8 cellular contexts compared by ENCODE assay signal in genomic region chr11:13339196-13340153, GRCh38.
DNase-seq lines count a peak whose midpoint lies in the region; ATAC-seq, FAIRE-seq and TF ChIP-seq lines count a peak whose summit lies in the region.

No MANE protein-coding gene starts in this region.

- H3K36me3 ChIP-seq in colonic mucosa, result no peaks in the 10 kb centered on the region

- no peaks in the 10 kb centered on the region for H3K27me3 ChIP-seq in colonic mucosa

- H3K27ac ChIP-seq in colonic mucosa, result no peak overlapping the region

- no peak overlapping the region for H3K9ac ChIP-seq in colonic mucosa (ENCODE audit: low read depth in 2 of 2, low read length in 2 of 2)

- H3K36me3 Mint-ChIP-seq in natural killer cell treated with Interleukin-12 subunit alpha and Interleukin-12 subunit beta and Interleukin-15 and Interleukin-18, amount 100 ng/mL, for 72 hours, result no peaks in the 10 kb centered on the region

- intact Hi-C loops in colonic mucosa (cut with DNase I), result loop anchor here (10.0 kb wide), 1 partner anchor 375 kb away; no protein-coding TSS in a partner anchor

- no peaks in the 10 kb centered on the region for H3K9me3 Mint-ChIP-seq in natural killer cell treated with Interleukin-12 subunit alpha and Interleukin-12 subunit beta and Interleukin-15 and Interleukin-18, amount 100 ng/mL, for 72 hours

- H3K9me3 ChIP-seq in colonic mucosa, result no peaks in the 10 kb centered on the region

- no peaks in the 10 kb centered on the region for H3K27me3 Mint-ChIP-seq in natural killer cell treated with Interleukin-12 subunit alpha and Interleukin-12 subunit beta and Interleukin-15 and Interleukin-18, amount 100 ng/mL, for 72 hours

- peak overlapping the region; percentile 79 to 86 for H3K27ac Mint-ChIP-seq in natural killer cell treated with Interleukin-12 subunit alpha and Interleukin-12 subunit beta and Interleukin-15 and Interleukin-18, amount 100 ng/mL, for 72 hours

- peaks cover 58 to 59% of the 10 kb centered on the region in 2 donors for H3K4me1 Mint-ChIP-seq in natural killer cell treated with Interleukin-12 subunit alpha and Interleukin-12 subunit beta and Interleukin-15 and Interleukin-18, amount 100 ng/mL, for 72 hours (ENCODE audit: low read depth in 2 of 2)

- H3K4me1 ChIP-seq in colonic mucosa, result no peaks in the 10 kb centered on the region

- peak; percentile 70 to 78 for ATAC-seq in natural killer cell treated with Interleukin-12 subunit alpha and Interleukin-12 subunit beta and Interleukin-15 and Interleukin-18, amount 100 ng/mL, for 72 hours

- DNase-seq in GM12891 (ENCODE audit: insufficient read length, low spot score) (no peak), choroid plexus epithelial cell (ENCODE audit: low read depth) (peak; percentile 96), NCI-H524 treated with DMSO at 0.1 percent for 48 hours (lab: John Stamatoyannopoulos, UW) (no peak), NCI-H748 treated with DMSO at 0.1 percent for 48 hours (lab: John Stamatoyannopoulos, UW) (no peak), colonic mucosa (no peak), GM19238 (ENCODE audit: insufficient read length, low spot score) (no peak)
- DNase-seq in natural killer cell treated with Interleukin-12 subunit alpha and Interleukin-12 subunit beta and Interleukin-15 and Interleukin-18, amount 100 ng/mL, for 72 hours (ENCODE audit: low spot score), result peak; percentile 72

- TF ChIP-seq CTCF in choroid plexus epithelial cell (conservative IDR thresholded peaks at IDR 0.05; ENCODE audit: low read depth, low read length) (no peak), colonic mucosa (IDR thresholded peaks at IDR 0.05) (no peak)

- H3K4me3 Mint-ChIP-seq in natural killer cell treated with Interleukin-12 subunit alpha and Interleukin-12 subunit beta and Interleukin-15 and Interleukin-18, amount 100 ng/mL, for 72 hours, result peak overlapping the region; percentile 81

- FAIRE-seq in GM12891 (lab: Jason Lieb, UNC), result no peak

- H3K4me3 ChIP-seq in choroid plexus epithelial cell (ENCODE audit: low read depth, low read length) (no peak overlapping the region), colonic mucosa (no peak overlapping the region)

- TF ChIP-seq POLR2A in GM12891 (IDR thresholded peaks at IDR 0.05; ENCODE audit: low read depth, low read length), result no peak

TF ChIP-seq in GM12891, 5 proteins besides CTCF, POLR2A, EP300 and RAD21:
- TF ChIP-seq SPI1 (IDR thresholded peaks at IDR 0.05; ENCODE audit: low read depth, low read length), result no peak
- no peak for TF ChIP-seq TAF1 (IDR thresholded peaks at IDR 0.05; ENCODE audit: low read depth, low read length)
- TF ChIP-seq POLR2AphosphoS5 (IDR thresholded peaks at IDR 0.05; ENCODE audit: low read depth, low read length), result no peak
- no peak for TF ChIP-seq PAX5 (IDR thresholded peaks at IDR 0.05; ENCODE audit: insufficient read depth, low read length, severe bottlenecking)
- 0 out of 2 replicates have a peak, but pooled peaks have one; percentile 17 for TF ChIP-seq POU2F2 (IDR thresholded peaks at IDR 0.05; ENCODE audit: low read depth, low read length)

TF ChIP-seq in PFSK-1, 5 proteins besides CTCF, POLR2A, EP300 and RAD21:
- no peak for TF ChIP-seq REST (IDR thresholded peaks at IDR 0.05; ENCODE audit: insufficient read depth in 1 of 2, low read depth in 2 of 2, low read length in 2 of 2)
- peak; percentile 37 for TF ChIP-seq FOXP2 (optimal IDR thresholded peaks at IDR 0.05; ENCODE audit: borderline replicate concordance, extremely low read depth, extremely low read length, insufficient read depth)
- no peak for TF ChIP-seq POLR2AphosphoS5 (IDR thresholded peaks at IDR 0.05; ENCODE audit: low read depth, low read length)
- no peak for TF ChIP-seq SIN3A (IDR thresholded peaks at IDR 0.05; ENCODE audit: borderline replicate concordance, insufficient read depth, low read length)
- TF ChIP-seq TAF1 (IDR thresholded peaks at IDR 0.05; ENCODE audit: borderline replicate concordance, insufficient read depth, low read length), result peak; percentile 2; the same call in 1 of the 2 replicates

Comparison
In these comparisons a context has a peak if more than half of its experiments do, and no peak if none do; other contexts are left out.
1. DNase-seq: peak in choroid plexus epithelial cell (single experiment) and natural killer cell treated with Interleukin-12 subunit alpha and Interleukin-12 subunit beta and Interleukin-15 and Interleukin-18, amount 100 ng/mL, for 72 hours (single experiment); none in GM12891 (single experiment), NCI-H524 treated with DMSO at 0.1 percent for 48 hours (single experiment), NCI-H748 treated with DMSO at 0.1 percent for 48 hours (single experiment), colonic mucosa (single experiment) and GM19238 (single experiment).